In the genomic region with DNA sequence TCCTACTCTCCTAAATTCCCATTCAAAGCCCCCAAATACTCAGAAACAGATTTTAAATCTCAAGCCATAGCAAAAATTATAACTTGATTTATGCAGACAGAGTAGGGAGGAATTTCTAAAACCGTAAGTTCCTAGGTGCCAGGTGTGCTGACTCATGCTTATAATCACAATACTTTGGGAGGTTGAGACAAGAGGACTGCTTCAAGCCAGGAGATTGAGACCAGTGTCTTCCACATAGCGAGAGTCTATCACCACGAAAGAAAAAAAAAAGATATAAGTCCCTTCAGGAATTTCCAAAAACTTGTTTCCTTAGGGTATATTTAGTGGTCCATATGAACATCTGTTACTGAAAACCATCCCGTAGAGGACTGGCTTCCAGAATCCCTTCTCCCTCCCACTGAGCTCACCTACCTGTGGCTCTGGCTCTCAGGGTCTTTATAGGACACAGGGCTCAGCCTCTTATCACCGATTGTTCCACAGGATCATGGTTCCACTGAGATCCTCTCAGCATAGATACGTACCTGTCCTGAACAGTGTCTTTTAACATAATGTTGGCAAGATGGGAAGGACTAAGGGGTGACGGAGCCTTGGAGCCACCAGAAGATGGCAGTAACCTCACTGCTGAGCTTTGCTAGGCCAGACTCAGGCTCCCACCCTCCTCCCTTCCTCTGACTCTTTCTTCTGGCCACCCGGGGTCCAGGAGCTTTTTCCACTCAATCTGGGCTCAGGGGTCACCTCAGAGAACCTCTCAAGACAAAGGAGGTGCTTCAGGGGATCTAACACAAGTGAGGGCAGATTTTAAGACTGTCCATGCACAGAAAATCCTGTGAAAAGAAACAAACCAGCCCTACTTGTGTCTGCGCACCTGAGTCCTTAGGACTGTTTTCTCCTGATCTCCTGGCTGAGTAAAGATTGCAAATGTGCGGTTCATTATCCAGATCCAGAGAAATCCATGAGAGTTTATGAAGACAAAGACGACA, we compare ENCODE assay signal across 1 cellular context.
TF ChIP-seq lines count a peak whose summit lies in the region.

No MANE protein-coding gene starts in this region.

TF ChIP-seq in GM23338, 12 proteins besides CTCF, POLR2A, EP300 and RAD21 (continued from another document):
- TF ChIP-seq ETS1 (IDR thresholded peaks at IDR 0.05) (no peak), ZNF331 (CRISPR knock-in tag; IDR thresholded peaks at IDR 0.05; ENCODE audit: low read depth) (no peak), ZNF114 (CRISPR knock-in tag; IDR thresholded peaks at IDR 0.05) (no peak), NANOG (IDR thresholded peaks at IDR 0.05; ENCODE audit: borderline replicate concordance) (no peak), STAT1 (IDR thresholded peaks at IDR 0.05; ENCODE audit: unreplicated experiment) (no peak)
